ENCODE assay signal across 18 cellular contexts in genomic region chr12:50387972-50388478, GRCh38. TPM values are rescaled to one million over a fixed set of nuclear protein-coding genes. Genes with fewer than 3 reads are reported as not detected.
A peak's percentile ranks its signal among the peaks of the same experiment; 100 is the strongest.
DNase-seq lines count a peak whose midpoint lies in the region; ATAC-seq and TF ChIP-seq lines count a peak whose summit lies in the region.
"Had no signal": no experiment of that assay in that cellular context is flagged by ENCODE, and none has a peak within 500 bp of the region (broad histone marks: within the 10 kb centered on the region; RNA-seq: fewer than 3 reads in every experiment).

No MANE protein-coding gene starts in this region.

- no peak overlapping the region for H3K9ac ChIP-seq in GM23248
- no peak overlapping the region for H3K9ac ChIP-seq in duodenal mucosa (ENCODE audit: low read depth in 1 of 2, low read length in 2 of 2)
- H3K9ac ChIP-seq in colonic mucosa (ENCODE audit: low read depth in 2 of 2, low read length in 2 of 2), result no peak overlapping the region

- peak overlapping the region; percentile 54 for H3K4me2 ChIP-seq in GM23248 (ENCODE audit: unreplicated experiment)

- no peak overlapping the region for H3K27ac Mint-ChIP-seq in activated T-helper 17 cell treated with anti-CD3 and anti-CD28 coated beads, Interleukin-2, amount 50 U/mL, for 72 hours
- H3K27ac Mint-ChIP-seq: activated B cell treated with CpG ODN at 0.5 μM for 24 hours, nephron progenitor cell had no signal

- H3F3A ChIP-seq in GM23248 (ENCODE audit: insufficient read depth), result peaks cover 31% of the 10 kb centered on the region

- WGBS in GM23248 (ENCODE audit: low coverage in 1 of 2, low lambda C conversion rate in 2 of 2, missing lambda C conversion rate in 2 of 2), 2 experiments, result 72 to 74% methylated on average over 7 of the region's 7 CpGs

- H3K36me3 ChIP-seq in GM23248 (ENCODE audit: low read depth), result no peaks in the 10 kb centered on the region
- no peaks in the 10 kb centered on the region for H3K36me3 ChIP-seq in duodenal mucosa (ENCODE audit: control insufficient read depth in 1 of 2, insufficient read depth in 2 of 2, low read length in 2 of 2)
- H3K36me3 ChIP-seq in neuron (ENCODE audit: insufficient read depth, low read length), result no peaks in the 10 kb centered on the region
- no peaks in the 10 kb centered on the region for H3K36me3 ChIP-seq in colonic mucosa

- intact Hi-C loops in colonic mucosa (cut with DNase I), result no loop called here

- no peak for DNase-seq in GM23248
- DNase-seq in NCI-H146 treated with DMSO at 0.1 percent for 48 hours (lab: John Stamatoyannopoulos, UW; ENCODE audit: unreplicated experiment), result peak; percentile 49
- no peak for DNase-seq in AG20443 (ENCODE audit: low spot score)
- no peak for DNase-seq in colonic mucosa
- no peak for DNase-seq in hepatic stellate cell (ENCODE audit: low spot score)
- DNase-seq: activated B cell treated with CpG ODN at 0.5 μM for 24 hours; activated naive CD4-positive, alpha-beta T cell treated with anti-CD3 and anti-CD28 coated beads, Interleukin-2, amount 50 U/mL, for 16 hours; Kasumi-1; NCI-H1694; nephron progenitor cell; stimulated activated naive CD4-positive, alpha-beta T cell treated with Interleukin-2 at 50 U/mL for 16 hours had no signal

- ATAC-seq in activated T-helper 17 cell treated with anti-CD3 and anti-CD28 coated beads, Interleukin-2, amount 50 U/mL, for 72 hours (replicated peaks), result no peak

- H3K9me2 ChIP-seq in GM23248 (ENCODE audit: insufficient read depth), result no peaks in the 10 kb centered on the region

- H4K20me1 ChIP-seq in GM23248 (ENCODE audit: insufficient read depth), result no peaks in the 10 kb centered on the region

- H3K9me3 Mint-ChIP-seq in activated T-helper 17 cell treated with anti-CD3 and anti-CD28 coated beads, Interleukin-2, amount 50 U/mL, for 72 hours, result no peaks in the 10 kb centered on the region
- H3K9me3 Mint-ChIP-seq: activated B cell treated with CpG ODN at 0.5 μM for 24 hours, nephron progenitor cell had no signal

- no peaks in the 10 kb centered on the region for H3K4me1 Mint-ChIP-seq in activated T-helper 17 cell treated with anti-CD3 and anti-CD28 coated beads, Interleukin-2, amount 50 U/mL, for 72 hours

- H3K36me3 Mint-ChIP-seq in activated T-helper 17 cell treated with anti-CD3 and anti-CD28 coated beads, Interleukin-2, amount 50 U/mL, for 72 hours (ENCODE audit: low read depth), result no peaks in the 10 kb centered on the region

- no peaks in the 10 kb centered on the region for H3K27me3 Mint-ChIP-seq in activated T-helper 17 cell treated with anti-CD3 and anti-CD28 coated beads, Interleukin-2, amount 50 U/mL, for 72 hours
- H3K27me3 Mint-ChIP-seq: activated B cell treated with CpG ODN at 0.5 μM for 24 hours had no signal

- no peak overlapping the region for H3K4me3 Mint-ChIP-seq in activated T-helper 17 cell treated with anti-CD3 and anti-CD28 coated beads, Interleukin-2, amount 50 U/mL, for 72 hours
- H3K4me3 Mint-ChIP-seq: activated B cell treated with CpG ODN at 0.5 μM for 24 hours, nephron progenitor cell had no signal

- no peaks in the 10 kb centered on the region for H3K27me3 ChIP-seq in GM23248 (replicated peaks; ENCODE audit: insufficient read depth)
- no peaks in the 10 kb centered on the region for H3K27me3 ChIP-seq in duodenal mucosa (ENCODE audit: control insufficient read depth in 1 of 2, insufficient read depth in 2 of 2, low read length in 2 of 2)
- H3K27me3 ChIP-seq in neuron (ENCODE audit: insufficient read depth, low read length), result no peaks in the 10 kb centered on the region
- H3K27me3 ChIP-seq in colonic mucosa, result no peaks in the 10 kb centered on the region

- in situ Hi-C loops in GM23248 (cut with MboI), result no loop called here

- H3K4me1 ChIP-seq in GM23248 (ENCODE audit: insufficient read depth) (peaks cover 27% of the 10 kb centered on the region), duodenal mucosa (ENCODE audit: control insufficient read depth in 1 of 2, insufficient read depth in 2 of 2, low read length in 2 of 2) (peaks cover 0 to 11% of the 10 kb centered on the region in 2 donors), neuron (ENCODE audit: insufficient read depth, low read length) (no peaks in the 10 kb centered on the region), colonic mucosa (no peaks in the 10 kb centered on the region)

- H3K9me3 ChIP-seq in GM23248 (ENCODE audit: low read depth) (no peaks in the 10 kb centered on the region), duodenal mucosa (ENCODE audit: control insufficient read depth in 1 of 2, low read length in 2 of 2) (no peaks in the 10 kb centered on the region), neuron (ENCODE audit: low read length) (no peaks in the 10 kb centered on the region), colonic mucosa (no peaks in the 10 kb centered on the region)

- TF ChIP-seq CTCF in colonic mucosa (IDR thresholded peaks at IDR 0.05), result no peak

- H2AFZ ChIP-seq in GM23248, result peak overlapping the region; percentile 82
- peak overlapping the region; percentile 52 for H2AFZ ChIP-seq in neuron (ENCODE audit: low read depth, low read length)

- no peak overlapping the region for H3K4me3 ChIP-seq in GM23248
- H3K4me3 ChIP-seq in duodenal mucosa (ENCODE audit: low read depth in 1 of 2, low read length in 2 of 2), result peak overlapping the region; percentile 0 to 44
- H3K4me3 ChIP-seq in neuron (ENCODE audit: low read length), result no peak overlapping the region
- H3K4me3 ChIP-seq in colonic mucosa, result no peak overlapping the region
- H3K4me3 ChIP-seq: lung had no signal

- H3K27ac ChIP-seq in GM23248 (no peak overlapping the region), duodenal mucosa (ENCODE audit: low read depth, low read length) (no peak overlapping the region), colonic mucosa (no peak overlapping the region)

- no peaks in the 10 kb centered on the region for H3K79me2 ChIP-seq in GM23248 (ENCODE audit: insufficient read depth)

RNA-seq across cellular contexts. Expression of gene FAM186A, which starts 8.4 kb away (rescaled TPM):
- not detected in 2 replicates for total RNA-seq in GM23248 (2014; rRNA removed; shearing (Covaris generic))
- not detected in 2 replicates for polyA plus RNA-seq in GM23248 (2016; fragmentation: Nextera tagmentation; extraction: Ambion mirVana)
- total RNA-seq in activated T-helper 17 cell treated with anti-CD3 and anti-CD28 coated beads, Interleukin-2, amount 50 U/mL, for 72 hours, result not detected
- total RNA-seq in colonic mucosa, result not detected
- total RNA-seq: activated B cell treated with CpG ODN at 0.5 μM for 24 hours, lung, NCI-H460, skeletal muscle tissue had no signal
- polyA plus RNA-seq: BJ, lung had no signal

RNA-seq across cellular contexts. Expression of gene LARP4, which starts 12.7 kb away (rescaled TPM):
- 17.4 and 27.1 TPM in 2 replicates for total RNA-seq in GM23248 (2014; rRNA removed; shearing (Covaris generic))
- polyA plus RNA-seq in GM23248 (2016; fragmentation: Nextera tagmentation; extraction: Ambion mirVana), result 30.9 and 34.6 TPM in 2 replicates
- total RNA-seq in activated T-helper 17 cell treated with anti-CD3 and anti-CD28 coated beads, Interleukin-2, amount 50 U/mL, for 72 hours, result 10 to 100 TPM; 35.2 to 80.7 TPM
- total RNA-seq in colonic mucosa, result 10 to 100 TPM; 53.3 to 53.8 TPM

Comparison
In these comparisons a context has a peak if more than half of its experiments do, and no peak if none do; other contexts are left out.
1. H3K4me3 ChIP-seq: peak in duodenal mucosa (2 of 2); none in GM23248 (single experiment), neuron (single experiment) and colonic mucosa (single experiment).